ENCODE assay signal across 9 cellular contexts in genomic region chr6:34514593-34515472, GRCh38. TPM values are rescaled to one million over a fixed set of nuclear protein-coding genes. Genes with fewer than 3 reads are reported as not detected.
DNase-seq lines count a peak whose midpoint lies in the region; ATAC-seq, FAIRE-seq and TF ChIP-seq lines count a peak whose summit lies in the region.
"Had no signal": no experiment of that assay in that cellular context is flagged by ENCODE, and none has a peak within 500 bp of the region (broad histone marks: within the 10 kb centered on the region; RNA-seq: fewer than 3 reads in every experiment).

No MANE protein-coding gene starts in this region.

- no peak overlapping the region for H3K4me2 ChIP-seq in mammary epithelial cell (ENCODE audit: insufficient read depth, low read depth, low read length)

- H3K27ac ChIP-seq in lower lobe of right lung, result no peak overlapping the region
- no peak overlapping the region for H3K27ac ChIP-seq in mammary epithelial cell (ENCODE audit: insufficient read depth, low read depth, low read length)

- H3K9me3 ChIP-seq in lower lobe of right lung, result no peaks in the 10 kb centered on the region
- no peaks in the 10 kb centered on the region for H3K9me3 ChIP-seq in mammary epithelial cell (replicated peaks; ENCODE audit: insufficient read depth, low read length)

- H3K4me3 ChIP-seq in lower lobe of right lung (no peak overlapping the region), mammary epithelial cell (replicated peaks in 1 of 3; ENCODE audit: insufficient read depth in 1 of 3, low read depth in 2 of 3, low read length in 3 of 3) (no peak overlapping the region)

- peaks cover 30% of the 10 kb centered on the region for H3K27me3 ChIP-seq in lower lobe of right lung (ENCODE audit: low read depth)
- peaks cover 5% of the 10 kb centered on the region for H3K27me3 ChIP-seq in mammary epithelial cell (ENCODE audit: insufficient read depth, low read length)

- CTCF ChIA-PET in mammary epithelial cell (lab: Charles Lee; ENCODE audit: low non-redundant PET), result no interaction called here

- WGBS in mammary epithelial cell (ENCODE audit: low coverage, missing lambda C conversion rate), result 52% methylated on average over 20 of the region's 34 CpGs

- H3K4me1 ChIP-seq in lower lobe of right lung, result no peaks in the 10 kb centered on the region
- no peaks in the 10 kb centered on the region for H3K4me1 ChIP-seq in mammary epithelial cell (ENCODE audit: insufficient read depth, low read length)

- H3K79me2 ChIP-seq in mammary epithelial cell (ENCODE audit: insufficient read depth, low read length), result no peaks in the 10 kb centered on the region

- ATAC-seq in lower lobe of right lung (no peak), HG03175 (IDR thresholded peaks at IDR 0.05; ENCODE audit: unreplicated experiment) (no peak), HG03039 (IDR thresholded peaks at IDR 0.05; ENCODE audit: unreplicated experiment) (no peak)

- no peak for TF ChIP-seq CTCF in lower lobe of right lung (IDR thresholded peaks at IDR 0.05)
- TF ChIP-seq CTCF in mammary epithelial cell (conservative IDR thresholded peaks at IDR 0.05 in 1 of 2, IDR thresholded peaks at IDR 0.05 in 1 of 2; ENCODE audit: extremely low read depth in 1 of 2, insufficient read depth in 1 of 2, low read depth in 1 of 2, low read length in 2 of 2), result no peak
- TF ChIP-seq CTCF in D721Med (IDR thresholded peaks at IDR 0.05; ENCODE audit: insufficient read depth, missing control alignments), result no peak

- BruUV-seq in mammary epithelial cell (replicated peaks; lab: Mats Ljungman, UMichigan), result no TSS peak

- no peak overlapping the region for H2AFZ ChIP-seq in mammary epithelial cell (ENCODE audit: low read depth, low read length)

- dilution Hi-C loops in mammary epithelial cell (cut with HindIII; ENCODE audit: low sequenced_read_pairs), result no loop called here

- no peak for FAIRE-seq in D721Med (lab: Jason Lieb, UNC)

- in situ Hi-C loops in mammary epithelial cell (cut with MboI; ENCODE audit: low sequenced_read_pairs in 2 of 2), result no loop called here

- DNase-seq in stimulated activated CD4-positive, alpha-beta T cell treated with anti-CD3 and anti-CD28 coated beads, Interleukin-4, amount 100 ng/mL, for 24 hours, result peak; percentile 10
- no peak for DNase-seq in stimulated activated CD4-positive, alpha-beta T cell treated with anti-CD3 and anti-CD28 coated beads, Interleukin-12 subunit alpha, Interleukin-12 subunit beta, amount 100 ng/mL, for 4 hours
- DNase-seq in ecto neural progenitor cell (ENCODE audit: low spot score) (peak; percentile 83), lower lobe of right lung (peak; percentile 35), mammary epithelial cell (no peak), D721Med (ENCODE audit: insufficient read length, low spot score) (no peak)
- DNase-seq: CD4-positive, alpha-beta memory T cell had no signal

- intact Hi-C loops in lower lobe of right lung (cut with DNase I), result no loop called here
- intact Hi-C loops in mammary epithelial cell (cut with micrococcal nuclease), result no loop called here

- H3K9ac ChIP-seq in mammary epithelial cell (ENCODE audit: insufficient read depth, low read length), result no peak overlapping the region

- H3K36me3 ChIP-seq in lower lobe of right lung (no peaks in the 10 kb centered on the region), mammary epithelial cell (ENCODE audit: insufficient read depth, low read length) (no peaks in the 10 kb centered on the region)

- no peaks in the 10 kb centered on the region for H4K20me1 ChIP-seq in mammary epithelial cell (ENCODE audit: insufficient read depth, low read length)

RNA-seq across cellular contexts. Expression of gene SPDEF, which starts 41.3 kb away (rescaled TPM):
- total RNA-seq in lower lobe of right lung (3.5 TPM), mammary epithelial cell (under 1 TPM in 1 of 2 donors, not detected in 1; 0.16 TPM)
- polyA plus RNA-seq in mammary epithelial cell, result not detected
- not detected for polyA minus RNA-seq in mammary epithelial cell
- total RNA-seq: CD4-positive, alpha-beta memory T cell had no signal
- polyA plus RNA-seq: CD4-positive, alpha-beta memory T cell had no signal

RNA-seq across cellular contexts. Expression of gene PACSIN1, which starts 49.0 kb away (rescaled TPM):
- not detected for total RNA-seq in lower lobe of right lung
- not detected for total RNA-seq in mammary epithelial cell
- polyA plus RNA-seq in mammary epithelial cell, result 0.02 TPM
- not detected for polyA minus RNA-seq in mammary epithelial cell

Comparison
In these comparisons a context has a peak if more than half of its experiments do, and no peak if none do; other contexts are left out.
1. DNase-seq: peak in stimulated activated CD4-positive, alpha-beta T cell treated with anti-CD3 and anti-CD28 coated beads, Interleukin-4, amount 100 ng/mL, for 24 hours (single experiment), ecto neural progenitor cell (single experiment) and lower lobe of right lung (single experiment); none in stimulated activated CD4-positive, alpha-beta T cell treated with anti-CD3 and anti-CD28 coated beads, Interleukin-12 subunit alpha, Interleukin-12 subunit beta, amount 100 ng/mL, for 4 hours (single experiment), mammary epithelial cell (single experiment) and D721Med (single experiment).